ENCODE assay signal across 17 cellular contexts in genomic region chr9:134944351-134944802, GRCh38. TPM values are rescaled to one million over a fixed set of nuclear protein-coding genes. Genes with fewer than 3 reads are reported as not detected.
DNase-seq lines count a peak whose midpoint lies in the region; ATAC-seq and TF ChIP-seq lines count a peak whose summit lies in the region.
"Had no signal": no experiment of that assay in that cellular context is flagged by ENCODE, and none has a peak within 500 bp of the region (broad histone marks: within the 10 kb centered on the region; RNA-seq: fewer than 3 reads in every experiment).

No MANE protein-coding gene starts in this region.

- H3K27me3 ChIP-seq in A673 (replicated peaks; ENCODE audit: insufficient read depth, low read depth, low read length, poor library complexity) (no peaks in the 10 kb centered on the region), HUES64 (ENCODE audit: insufficient read depth, low read length) (no peaks in the 10 kb centered on the region), endodermal cell (ENCODE audit: control insufficient read depth, insufficient read depth, low read length, poor library complexity, severe bottlenecking) (no peaks in the 10 kb centered on the region), lower lobe of right lung (ENCODE audit: low read depth) (peaks cover 43% of the 10 kb centered on the region)

- no TSS peak for BruUV-seq in A673 (replicated peaks; lab: Mats Ljungman, UMichigan)

- H3K36me3 ChIP-seq in A673 (ENCODE audit: insufficient read depth, low read length, poor library complexity, severe bottlenecking) (no peaks in the 10 kb centered on the region), HUES64 (ENCODE audit: insufficient read depth, low read length) (no peaks in the 10 kb centered on the region), endodermal cell (ENCODE audit: control insufficient read depth, insufficient read depth, low read length) (no peaks in the 10 kb centered on the region), lower lobe of right lung (no peaks in the 10 kb centered on the region)
- H3K36me3 ChIP-seq: breast epithelium had no signal

- H3K4me3 Mint-ChIP-seq in endodermal cell: no peak overlapping the region
- H3K4me3 Mint-ChIP-seq: memory B cell had no signal

- ATAC-seq in lower lobe of right lung: peak; percentile 16 to 50
- ATAC-seq in GM18907 (IDR thresholded peaks at IDR 0.05; ENCODE audit: unreplicated experiment): no peak
- no peak for ATAC-seq in HG03025 (IDR thresholded peaks at IDR 0.05; ENCODE audit: low FRiP score, unreplicated experiment)

- H3K9ac ChIP-seq in HUES64 (ENCODE audit: low read depth, low read length) (0 out of 2 replicates have a peak overlapping the region, but pooled peaks have one; percentile 20), endodermal cell (ENCODE audit: extremely low read depth, low read length, poor library complexity, severe bottlenecking) (no peak overlapping the region)

- TF ChIP-seq CTCF in A673 (conservative IDR thresholded peaks at IDR 0.05; ENCODE audit: low read depth, low read length) (no peak), endodermal cell (conservative IDR thresholded peaks at IDR 0.05) (no peak), lower lobe of right lung (IDR thresholded peaks at IDR 0.05) (no peak)

- WGBS in HUES64: 63% methylated on average over 14 of the region's 14 CpGs
- WGBS in endodermal cell (ENCODE audit: insufficient coverage in 1 of 2, insufficient read length in 1 of 2), 2 experiments: 39 to 52% methylated on average over 2 to 14 of the region's 14 CpGs

- H3K27ac ChIP-seq in A673 (ENCODE audit: low read depth, low read length, poor library complexity, severe bottlenecking) (no peak overlapping the region), HUES64 (ENCODE audit: low read depth, low read length) (no peak overlapping the region), endodermal cell (ENCODE audit: low read depth, low read length) (peak overlapping the region; percentile 55), lower lobe of right lung (no peak overlapping the region)
- H3K27ac ChIP-seq: HL-60 had no signal

- peaks cover 6% of the 10 kb centered on the region for H3K4me1 Mint-ChIP-seq in endodermal cell
- H3K4me1 Mint-ChIP-seq: memory B cell had no signal

- intact Hi-C loops in A673 (cut with micrococcal nuclease; ENCODE audit: unreplicated experiment) (no loop called here), lower lobe of right lung (cut with DNase I) (no loop called here)

- H3K9me3 Mint-ChIP-seq in endodermal cell: no peaks in the 10 kb centered on the region
- H3K9me3 Mint-ChIP-seq: memory B cell had no signal

- H3K4me3 ChIP-seq in A673 (ENCODE audit: low read depth, low read length, poor library complexity, severe bottlenecking) (no peak overlapping the region), HUES64 (ENCODE audit: low read length) (no peak overlapping the region), endodermal cell (ENCODE audit: low read length) (no peak overlapping the region), lower lobe of right lung (no peak overlapping the region)

- POLR2A ChIA-PET in A673 (lab: Charles Lee; ENCODE audit: low non-redundant PET): no interaction called here

- CTCF ChIA-PET in A673 (lab: Charles Lee): interaction anchor here (0.6 kb wide), 1 partner anchor 13 kb away, joined by 3 read pairs; no protein-coding TSS in a partner anchor

- H3K9me3 ChIP-seq in A673 (ENCODE audit: low read depth, low read length, poor library complexity, severe bottlenecking) (no peaks in the 10 kb centered on the region), HUES64 (ENCODE audit: insufficient read depth, low read depth, low read length) (no peaks in the 10 kb centered on the region), endodermal cell (ENCODE audit: control insufficient read depth, low read length) (no peaks in the 10 kb centered on the region), lower lobe of right lung (no peaks in the 10 kb centered on the region)
- H3K9me3 ChIP-seq: breast epithelium had no signal

- DNase-seq in A673 (ENCODE audit: low spot score): peak; percentile 80
- peak; percentile 76 for DNase-seq in endodermal cell
- DNase-seq in lower lobe of right lung: no peak
- DNase-seq in cerebellum (ENCODE audit: low spot score): no peak
- no peak for DNase-seq in T-helper 9 cell
- DNase-seq: activated CD4-positive, alpha-beta T cell treated with anti-CD3 and anti-CD28 coated beads, Interleukin-2, amount 50 U/mL, for 48 hours; activated effector memory CD4-positive, alpha-beta T cell treated with Interleukin-2 at 50 U/mL for 16 hours; stimulated activated CD4-positive, alpha-beta T cell treated with anti-CD3 and anti-CD28 coated beads, Interleukin-2, amount 100 ng/mL, for 48 hours; T1000 had no signal

- H3K36me3 Mint-ChIP-seq in endodermal cell (ENCODE audit: low read depth): no peaks in the 10 kb centered on the region
- H3K36me3 Mint-ChIP-seq: memory B cell had no signal

- H3K27me3 Mint-ChIP-seq in endodermal cell (ENCODE audit: insufficient read depth): no peaks in the 10 kb centered on the region

- no peak overlapping the region for H3K27ac Mint-ChIP-seq in endodermal cell
- H3K27ac Mint-ChIP-seq: memory B cell, progenitor cell of endocrine pancreas had no signal

- H3K4me1 ChIP-seq in A673 (ENCODE audit: insufficient read depth, low read length, poor library complexity, severe bottlenecking) (peaks cover 14% of the 10 kb centered on the region), HUES64 (ENCODE audit: insufficient read depth, low read length) (peaks cover 12% of the 10 kb centered on the region; the same call in 1 of the 2 replicates), endodermal cell (ENCODE audit: control insufficient read depth, insufficient read depth, low read length) (peaks cover 6% of the 10 kb centered on the region), lower lobe of right lung (peaks cover 19% of the 10 kb centered on the region)

RNA-seq across cellular contexts. Expression of gene FCN1, which starts 26.7 kb away (rescaled TPM):
- total RNA-seq in A673 (2021) (not detected in 2 replicates), endodermal cell (not detected), lower lobe of right lung (84.4 TPM), cerebellum (0.27 TPM)
- not detected for polyA plus RNA-seq in HUES64 (2013, experiment 1 of 2)
- not detected for polyA plus RNA-seq in HUES64 (2013, experiment 2 of 2)
- polyA plus RNA-seq in endodermal cell (2013, experiment 1 of 2): not detected
- not detected for polyA plus RNA-seq in endodermal cell (2013, experiment 2 of 2)
- total RNA-seq: NCI-H460, progenitor cell of endocrine pancreas had no signal

Comparison
In these comparisons a context has a peak if more than half of its experiments do, and no peak if none do; other contexts are left out.
1. DNase-seq: peak in A673 (single experiment) and endodermal cell (single experiment); none in lower lobe of right lung (single experiment), cerebellum (single experiment) and T-helper 9 cell (single experiment).
2. ATAC-seq: peak in lower lobe of right lung (2 of 2); none in GM18907 (single experiment) and HG03025 (single experiment).
3. RNA of gene FCN1, which starts 26.7 kb away (total RNA-seq): 84.4 TPM in lower lobe of right lung (single experiment); 0.27 TPM in cerebellum (single experiment), not detected in A673 and not detected in endodermal cell; every median in the first group is over 10 times any median in the second.